Comparison of ENCODE assay signal across 1 cellular context in genomic region chr1:107936498-107937481, GRCh38.
A peak's percentile ranks its signal among the peaks of the same experiment; 100 is the strongest.
TF ChIP-seq lines count a peak whose summit lies in the region.

No MANE protein-coding gene starts in this region.

TF ChIP-seq in H1, 55 proteins besides CTCF, POLR2A, EP300 and RAD21 (continued from another document):
- TF ChIP-seq MAFK (IDR thresholded peaks at IDR 0.05; ENCODE audit: low read depth, low read length) = peak; percentile 25; the same call in 1 of the 2 replicates
- TF ChIP-seq, protein P1, sequence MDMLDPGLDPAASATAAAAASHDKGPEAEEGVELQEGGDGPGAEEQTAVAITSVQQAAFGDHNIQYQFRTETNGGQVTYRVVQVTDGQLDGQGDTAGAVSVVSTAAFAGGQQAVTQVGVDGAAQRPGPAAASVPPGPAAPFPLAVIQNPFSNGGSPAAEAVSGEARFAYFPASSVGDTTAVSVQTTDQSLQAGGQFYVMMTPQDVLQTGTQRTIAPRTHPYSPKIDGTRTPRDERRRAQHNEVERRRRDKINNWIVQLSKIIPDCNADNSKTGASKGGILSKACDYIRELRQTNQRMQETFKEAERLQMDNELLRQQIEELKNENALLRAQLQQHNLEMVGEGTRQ (IDR thresholded peaks at IDR 0.05; ENCODE audit: low read length) = no peak
- TF ChIP-seq TAF1 (IDR thresholded peaks at IDR 0.05; ENCODE audit: low read depth, low read length) = no peak
TF ChIP-seq in H1: peak in this region for 10.
